Comparison of ENCODE assay signal across 9 cellular contexts in genomic region chr20:63846128-63846771, GRCh38. TPM values are rescaled to one million over a fixed set of nuclear protein-coding genes. Genes with fewer than 3 reads are reported as not detected.
DNase-seq lines count a peak whose midpoint lies in the region; ATAC-seq and TF ChIP-seq lines count a peak whose summit lies in the region.
"Had no signal": no experiment of that assay in that cellular context is flagged by ENCODE, and none has a peak within 500 bp of the region (broad histone marks: within the 10 kb centered on the region; RNA-seq: fewer than 3 reads in every experiment).

No MANE protein-coding gene starts in this region.

- ATAC-seq in GM21619 (IDR thresholded peaks at IDR 0.05; ENCODE audit: unreplicated experiment): no peak
- no peak for ATAC-seq in HG02798 (IDR thresholded peaks at IDR 0.05; ENCODE audit: poor library complexity, unreplicated experiment)

- H3K4me3 ChIP-seq in liver (ENCODE audit: low read depth in 1 of 3, low read length in 3 of 3) (no peak overlapping the region), prostate gland (no peak overlapping the region)

- peaks cover 13% of the 10 kb centered on the region for H3K4me1 Mint-ChIP-seq in activated naive CD4-positive, alpha-beta T cell treated with anti-CD3 and anti-CD28 coated beads, Interleukin-2, amount 50 U/mL, for 24 hours
- H3K4me1 Mint-ChIP-seq in MCF 10A (ENCODE audit: insufficient read depth, unreplicated experiment): no peaks in the 10 kb centered on the region

- H3K4me3 Mint-ChIP-seq in activated naive CD4-positive, alpha-beta T cell treated with anti-CD3 and anti-CD28 coated beads, Interleukin-2, amount 50 U/mL, for 24 hours: no peak overlapping the region
- H3K4me3 Mint-ChIP-seq in MCF 10A (ENCODE audit: unreplicated experiment): no peak overlapping the region

- H3K27me3 ChIP-seq in liver (ENCODE audit: control insufficient read depth in 4 of 4, insufficient read depth in 4 of 4, low read length in 3 of 4) (peaks cover 0 to 10% (median 1%) of the 10 kb centered on the region in 4 donors), prostate gland (replicated peaks; ENCODE audit: insufficient read depth) (peaks cover 6% of the 10 kb centered on the region)

- H3K27ac Mint-ChIP-seq in activated naive CD4-positive, alpha-beta T cell treated with anti-CD3 and anti-CD28 coated beads, Interleukin-2, amount 50 U/mL, for 24 hours: peak overlapping the region; percentile 62
- no peak overlapping the region for H3K27ac Mint-ChIP-seq in MCF 10A (ENCODE audit: low read depth, unreplicated experiment)
- H3K27ac Mint-ChIP-seq: CD4-positive, CD25-positive, alpha-beta regulatory T cell had no signal

- CTCF ChIA-PET in MCF 10A (lab: Yijun Ruan, JAX): no interaction called here

- POLR2A ChIA-PET in MCF 10A (lab: Yijun Ruan, JAX): interaction anchor here (0.7 to 1.0 kb wide), 2 partner anchors 19 to 68 kb away, joined by 3 read pairs; partner anchors contain the start of gene TPD52L2

- WGBS in liver: 6% methylated on average over 24 of the region's 24 CpGs
- 2% methylated on average over 24 of the region's 24 CpGs for WGBS in prostate gland

- no peak for TF ChIP-seq POLR2A in prostate gland (IDR thresholded peaks at IDR 0.05)

- DNase-seq in activated naive CD4-positive, alpha-beta T cell treated with anti-CD3 and anti-CD28 coated beads, Interleukin-2, amount 50 U/mL, for 16 hours: no peak
- DNase-seq in MCF 10A (ENCODE audit: unreplicated experiment) (peak; percentile 52), prostate gland (ENCODE audit: low spot score) (no peak)
- no peak for DNase-seq in stimulated activated CD4-positive, alpha-beta T cell treated with anti-CD3 and anti-CD28 coated beads, Interleukin-2, amount 100 ng/mL, for 48 hours
- DNase-seq: CD4-positive, CD25-positive, alpha-beta regulatory T cell had no signal

- H3K4me1 ChIP-seq in liver (ENCODE audit: control insufficient read depth in 4 of 4, insufficient read depth in 4 of 4, low read length in 3 of 4): peaks cover 0 to 10% (median 5%) of the 10 kb centered on the region in 4 donors
- H3K4me1 ChIP-seq in prostate gland (replicated peaks): no peaks in the 10 kb centered on the region

- no peak for TF ChIP-seq RAD21 in liver (IDR thresholded peaks at IDR 0.05)

- no peaks in the 10 kb centered on the region for H3K36me3 Mint-ChIP-seq in activated naive CD4-positive, alpha-beta T cell treated with anti-CD3 and anti-CD28 coated beads, Interleukin-2, amount 50 U/mL, for 24 hours
- H3K36me3 Mint-ChIP-seq in MCF 10A (ENCODE audit: insufficient read depth, unreplicated experiment): peaks cover 6% of the 10 kb centered on the region
- H3K36me3 Mint-ChIP-seq: CD4-positive, CD25-positive, alpha-beta regulatory T cell had no signal

- peaks cover 24% of the 10 kb centered on the region for H3K27me3 Mint-ChIP-seq in activated naive CD4-positive, alpha-beta T cell treated with anti-CD3 and anti-CD28 coated beads, Interleukin-2, amount 50 U/mL, for 24 hours
- peaks cover 20% of the 10 kb centered on the region for H3K27me3 Mint-ChIP-seq in MCF 10A (ENCODE audit: insufficient read depth, unreplicated experiment)

- no peak overlapping the region for H3K9ac ChIP-seq in liver (ENCODE audit: low read depth in 1 of 2, low read length in 2 of 2)

- H3K9me3 ChIP-seq in liver (ENCODE audit: control insufficient read depth in 4 of 4, low read length in 3 of 4): no peaks in the 10 kb centered on the region
- no peaks in the 10 kb centered on the region for H3K9me3 ChIP-seq in prostate gland

- intact Hi-C loops in MCF 10A (cut with micrococcal nuclease) (no loop called here), prostate gland (cut with DNase I) (no loop called here)

- peak overlapping the region in 1 of 2 donors; percentile 33 for H3K27ac ChIP-seq in liver (ENCODE audit: low read depth in 1 of 2, low read length in 2 of 2)
- H3K27ac ChIP-seq in prostate gland: no peak overlapping the region

- no peaks in the 10 kb centered on the region for H3K36me3 ChIP-seq in liver (ENCODE audit: control insufficient read depth in 4 of 4, insufficient read depth in 3 of 4, low read depth in 1 of 4, low read length in 3 of 4)
- no peaks in the 10 kb centered on the region for H3K36me3 ChIP-seq in prostate gland

- H3K9me3 Mint-ChIP-seq in activated naive CD4-positive, alpha-beta T cell treated with anti-CD3 and anti-CD28 coated beads, Interleukin-2, amount 50 U/mL, for 24 hours: no peaks in the 10 kb centered on the region
- no peaks in the 10 kb centered on the region for H3K9me3 Mint-ChIP-seq in MCF 10A (ENCODE audit: unreplicated experiment)

- no TSS peak for BruUV-seq in MCF 10A (replicated peaks; lab: Mats Ljungman, UMichigan)

- TF ChIP-seq CTCF in MCF 10A (IDR thresholded peaks at IDR 0.05; ENCODE audit: unreplicated experiment) (no peak), liver (IDR thresholded peaks at IDR 0.05; ENCODE audit: low read depth, low read length, missing input control) (no peak), prostate gland (IDR thresholded peaks at IDR 0.05) (no peak)

TF ChIP-seq in liver, 16 proteins besides CTCF, POLR2A, EP300 and RAD21:
- TF ChIP-seq EGR1 (IDR thresholded peaks at IDR 0.05; ENCODE audit: low read depth in 2 of 2): no peak
- TF ChIP-seq SP1 (IDR thresholded peaks at IDR 0.05): peak; percentile 36
- TF ChIP-seq FOXA1 (IDR thresholded peaks at IDR 0.05): no peak
- TF ChIP-seq HNF4A (conservative IDR thresholded peaks at IDR 0.05): no peak
- TF ChIP-seq, protein P1, sequence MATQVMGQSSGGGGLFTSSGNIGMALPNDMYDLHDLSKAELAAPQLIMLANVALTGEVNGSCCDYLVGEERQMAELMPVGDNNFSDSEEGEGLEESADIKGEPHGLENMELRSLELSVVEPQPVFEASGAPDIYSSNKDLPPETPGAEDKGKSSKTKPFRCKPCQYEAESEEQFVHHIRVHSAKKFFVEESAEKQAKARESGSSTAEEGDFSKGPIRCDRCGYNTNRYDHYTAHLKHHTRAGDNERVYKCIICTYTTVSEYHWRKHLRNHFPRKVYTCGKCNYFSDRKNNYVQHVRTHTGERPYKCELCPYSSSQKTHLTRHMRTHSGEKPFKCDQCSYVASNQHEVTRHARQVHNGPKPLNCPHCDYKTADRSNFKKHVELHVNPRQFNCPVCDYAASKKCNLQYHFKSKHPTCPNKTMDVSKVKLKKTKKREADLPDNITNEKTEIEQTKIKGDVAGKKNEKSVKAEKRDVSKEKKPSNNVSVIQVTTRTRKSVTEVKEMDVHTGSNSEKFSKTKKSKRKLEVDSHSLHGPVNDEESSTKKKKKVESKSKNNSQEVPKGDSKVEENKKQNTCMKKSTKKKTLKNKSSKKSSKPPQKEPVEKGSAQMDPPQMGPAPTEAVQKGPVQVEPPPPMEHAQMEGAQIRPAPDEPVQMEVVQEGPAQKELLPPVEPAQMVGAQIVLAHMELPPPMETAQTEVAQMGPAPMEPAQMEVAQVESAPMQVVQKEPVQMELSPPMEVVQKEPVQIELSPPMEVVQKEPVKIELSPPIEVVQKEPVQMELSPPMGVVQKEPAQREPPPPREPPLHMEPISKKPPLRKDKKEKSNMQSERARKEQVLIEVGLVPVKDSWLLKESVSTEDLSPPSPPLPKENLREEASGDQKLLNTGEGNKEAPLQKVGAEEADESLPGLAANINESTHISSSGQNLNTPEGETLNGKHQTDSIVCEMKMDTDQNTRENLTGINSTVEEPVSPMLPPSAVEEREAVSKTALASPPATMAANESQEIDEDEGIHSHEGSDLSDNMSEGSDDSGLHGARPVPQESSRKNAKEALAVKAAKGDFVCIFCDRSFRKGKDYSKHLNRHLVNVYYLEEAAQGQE (IDR thresholded peaks at IDR 0.05): no peak
- TF ChIP-seq GABPA (IDR thresholded peaks at IDR 0.05 in 1 of 2, conservative IDR thresholded peaks at IDR 0.05 in 1 of 2): no peak
- TF ChIP-seq NR2F2 (IDR thresholded peaks at IDR 0.05): peak; percentile 98
- TF ChIP-seq YY1 (IDR thresholded peaks at IDR 0.05): no peak
- no peak for TF ChIP-seq JUND (IDR thresholded peaks at IDR 0.05)
- TF ChIP-seq ATF3 (IDR thresholded peaks at IDR 0.05): no peak
- peak in 1 of 2 donors; percentile 24 for TF ChIP-seq RXRA (IDR thresholded peaks at IDR 0.05)

RNA-seq across cellular contexts. Expression of gene ABHD16B, which starts 15.0 kb away (rescaled TPM):
- total RNA-seq in MCF 10A (2022) (not detected in 2 replicates), liver (not detected), prostate gland (1 to 10 TPM in 1 of 2 donors, not detected in 1; 1.6 TPM)
- under 1 TPM in 1 of 2 donors, not detected in 1; 0.10 TPM for polyA plus RNA-seq in liver
- total RNA-seq: CD4-positive, CD25-positive, alpha-beta regulatory T cell had no signal

RNA-seq across cellular contexts. Expression of gene ZBTB46, which starts 15.2 kb away (rescaled TPM):
- 0.63 and 0.71 TPM in 2 replicates for total RNA-seq in MCF 10A (2022)
- 10 to 100 TPM in 1 of 2 donors, 1 to 10 TPM in 1; 8.2 to 12.1 TPM for total RNA-seq in liver
- 1 to 10 TPM in 1 of 2 donors, under 1 TPM in 1; 0.79 to 1.2 TPM for polyA plus RNA-seq in liver
- total RNA-seq in prostate gland: 10 to 100 TPM in 1 of 2 donors, 1 to 10 TPM in 1; 7.9 to 12.2 TPM

RNA-seq across cellular contexts. Expression of gene TPD52L2, which starts 18.8 kb away (rescaled TPM):
- total RNA-seq in MCF 10A (2022) (174 and 175 TPM in 2 replicates), liver (10 to 100 TPM; 25.3 to 31.2 TPM), prostate gland (100 to 1,000 TPM; 105 to 127 TPM)
- polyA plus RNA-seq in liver: 10 to 100 TPM; 12.3 to 33.0 TPM

RNA-seq across cellular contexts. Expression of gene DNAJC5, which starts 48.7 kb away (rescaled TPM):
- total RNA-seq in MCF 10A (2022) (38.1 and 45.0 TPM in 2 replicates), liver (10 to 100 TPM; 22.4 to 28.6 TPM), prostate gland (10 to 100 TPM; 44.4 to 66.6 TPM)
- polyA plus RNA-seq in liver: 10 to 100 TPM in 1 of 2 donors, 1 to 10 TPM in 1; 8.2 to 15.0 TPM
